Comparison of ENCODE assay signal across 19 cellular contexts in the genomic region with DNA sequence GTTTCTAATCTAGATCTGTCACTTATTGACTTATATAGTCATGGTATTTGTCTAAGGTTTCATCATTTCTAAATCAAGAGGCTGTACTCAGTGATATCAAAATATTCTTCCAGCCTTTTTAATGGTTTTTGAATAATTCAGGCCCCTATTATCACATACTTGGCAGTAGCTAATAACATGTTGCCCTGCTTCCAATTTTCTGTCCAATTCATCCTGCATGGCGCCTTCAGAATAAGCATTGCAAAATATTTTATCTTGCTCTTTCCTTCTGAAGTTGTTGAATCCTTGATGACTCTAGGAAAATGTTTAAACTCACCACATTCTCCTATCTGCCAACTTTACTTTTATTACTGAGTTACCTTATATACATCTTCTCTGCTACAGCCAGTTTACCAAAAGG.
DNase-seq lines count a peak whose midpoint lies in the region; ATAC-seq and TF ChIP-seq lines count a peak whose summit lies in the region.
"Had no signal": no experiment of that assay in that cellular context is flagged by ENCODE, and none has a peak within 500 bp of the region (broad histone marks: within the 10 kb centered on the region; RNA-seq: fewer than 3 reads in every experiment).

No MANE protein-coding gene starts in this region.

- CTCF ChIA-PET in RWPE1 (lab: Yijun Ruan, JAX) = no interaction called here

- no peak overlapping the region for H3K4me3 ChIP-seq in fibroblast of pulmonary artery (replicated peaks; ENCODE audit: low read depth, low read length)
- H3K4me3 ChIP-seq: BLaER1, GM12878, GM23248 had no signal

- peak; percentile 57 for ATAC-seq in omental fat pad (ENCODE audit: low FRiP score)
- no peak for ATAC-seq in HG02798 (IDR thresholded peaks at IDR 0.05; ENCODE audit: poor library complexity, unreplicated experiment)
- ATAC-seq: CD8-positive, alpha-beta T cell; GM12878 had no signal

- DNase-seq in NCI-H226 (peak; percentile 60), fibroblast of pulmonary artery (ENCODE audit: low read depth) (peak; percentile 44), omental fat pad (ENCODE audit: low spot score) (no peak), RWPE1 (ENCODE audit: low spot score) (no peak)
- no peak for DNase-seq in stimulated activated CD4-positive, alpha-beta T cell treated with anti-CD3 and anti-CD28 coated beads, Interleukin-4, amount 100 ng/mL, for 4 hours
- DNase-seq: Caco-2; CD4-positive, CD25-positive, alpha-beta regulatory T cell; CD8-positive, alpha-beta T cell; DMS 273 treated with DMSO at 0.1 percent for 48 hours; DMS79; EL; GDM1; GM23248; H7; HCEC 1CT had no signal

- POLR2A ChIA-PET in RWPE1 (lab: Yijun Ruan, JAX; ENCODE audit: low non-redundant PET) = no interaction called here

- TF ChIP-seq CTCF in fibroblast of pulmonary artery (IDR thresholded peaks at IDR 0.05; ENCODE audit: low read length, missing control alignments) = no peak
- TF ChIP-seq CTCF in omental fat pad (IDR thresholded peaks at IDR 0.05) = no peak
- no peak for TF ChIP-seq CTCF in RWPE1 (conservative IDR thresholded peaks at IDR 0.05; ENCODE audit: low read depth)

- H3K27ac ChIP-seq in RWPE1 = no peak overlapping the region
- H3K27ac ChIP-seq: BLaER1, C4-2B, GM23248 had no signal

Comparison
In these comparisons a context has a peak if more than half of its experiments do, and no peak if none do; other contexts are left out.
1. DNase-seq: peak in NCI-H226 (single experiment) and fibroblast of pulmonary artery (single experiment); none in omental fat pad (single experiment), stimulated activated CD4-positive, alpha-beta T cell treated with anti-CD3 and anti-CD28 coated beads, Interleukin-4, amount 100 ng/mL, for 4 hours (0 of 2) and RWPE1 (single experiment).